In the genomic region with DNA sequence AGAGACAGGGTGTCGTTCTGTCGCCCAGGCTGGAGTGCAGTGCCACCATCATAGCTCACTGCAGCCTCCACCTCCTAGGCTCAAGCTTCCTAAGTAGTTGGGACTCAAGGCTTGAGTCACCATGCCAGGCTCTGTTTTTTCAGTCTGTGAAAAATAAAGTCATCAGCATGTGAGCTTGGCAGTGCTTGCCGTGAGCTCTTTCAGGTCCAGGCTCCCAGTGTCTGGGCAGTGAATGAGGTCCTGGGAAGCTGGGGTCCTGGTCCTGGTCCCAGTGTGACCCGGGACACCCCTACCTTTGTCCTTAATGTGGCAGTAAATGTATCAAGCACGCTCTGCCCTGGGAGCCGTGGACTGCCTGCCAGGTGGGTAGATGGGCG, we compare ENCODE assay signal across 24 cellular contexts. TPM values are rescaled to one million over a fixed set of nuclear protein-coding genes. Genes with fewer than 3 reads are reported as not detected.
A peak's percentile ranks its signal among the peaks of the same experiment; 100 is the strongest.
DNase-seq lines count a peak whose midpoint lies in the region; ATAC-seq, FAIRE-seq and TF ChIP-seq lines count a peak whose summit lies in the region.
"Had no signal": no experiment of that assay in that cellular context is flagged by ENCODE, and none has a peak within 500 bp of the region (broad histone marks: within the 10 kb centered on the region; RNA-seq: fewer than 3 reads in every experiment).

No MANE protein-coding gene starts in this region.

- H3K27ac ChIP-seq in CD8-positive, alpha-beta T cell (ENCODE audit: low read depth, low read length) = no peak overlapping the region
- peak overlapping the region; percentile 67 for H3K27ac ChIP-seq in caudate nucleus (ENCODE audit: low read depth, low read length)
- no peak overlapping the region for H3K27ac ChIP-seq in aorta (ENCODE audit: low read depth in 1 of 2, low read length in 2 of 2)
- H3K27ac ChIP-seq in pancreas = no peak overlapping the region
- H3K27ac ChIP-seq: HL-60 had no signal

- peaks cover 24% of the 10 kb centered on the region for H3K4me1 ChIP-seq in CD8-positive, alpha-beta T cell (ENCODE audit: insufficient read depth, low read length)
- H3K4me1 ChIP-seq in aorta (ENCODE audit: control insufficient read depth in 1 of 2, insufficient read depth in 2 of 2, low read length in 2 of 2) (no peaks in the 10 kb centered on the region), pancreas (no peaks in the 10 kb centered on the region)
- H3K4me1 ChIP-seq: HAP-1 had no signal

- H3K4me1 Mint-ChIP-seq in CD8-positive, alpha-beta T cell (ENCODE audit: low read depth) = peaks cover 25% of the 10 kb centered on the region
- peaks cover 7 to 26% (median 22%) of the 10 kb centered on the region in 4 donors for H3K4me1 Mint-ChIP-seq in naive thymus-derived CD8-positive, alpha-beta T cell
- H3K4me1 Mint-ChIP-seq: GM23338 had no signal

- FAIRE-seq in pancreas (lab: Jason Lieb, UNC) = no peak
- FAIRE-seq: GM12891 had no signal

- H3K4me3 ChIP-seq in CD8-positive, alpha-beta T cell (ENCODE audit: low read depth, low read length) = no peak overlapping the region
- H3K4me3 ChIP-seq in aorta (ENCODE audit: low read length in 2 of 2) = no peak overlapping the region
- H3K4me3 ChIP-seq in pancreas = no peak overlapping the region
- H3K4me3 ChIP-seq: GM23338, HAP-1 had no signal

- H3K4me3 Mint-ChIP-seq in CD8-positive, alpha-beta T cell = no peak overlapping the region
- no peak overlapping the region for H3K4me3 Mint-ChIP-seq in naive thymus-derived CD8-positive, alpha-beta T cell
- H3K4me3 Mint-ChIP-seq: CD8-positive, alpha-beta memory T cell; GM23338 had no signal

- H3K27ac Mint-ChIP-seq in CD8-positive, alpha-beta T cell = peak overlapping the region; percentile 45
- H3K27ac Mint-ChIP-seq in naive thymus-derived CD8-positive, alpha-beta T cell = peak overlapping the region in 7 of 10 donors; percentile 21 to 71 (median 35)
- H3K27ac Mint-ChIP-seq: GM23338 had no signal

- no peak for DNase-seq in CD8-positive, alpha-beta T cell
- DNase-seq in caudate nucleus (lab: John Stamatoyannopoulos, UW) = peak in 2 of 61 donors; percentile 9 to 16
- no peak for DNase-seq in naive thymus-derived CD8-positive, alpha-beta T cell
- no peak for DNase-seq in aorta
- DNase-seq in activated gamma-delta T cell treated with Interleukin-2 at 50 U/mL for 16 hours = no peak
- DNase-seq in pancreas = no peak
- DNase-seq in NCI-H446 treated with DMSO at 0.1 percent for 48 hours (lab: John Stamatoyannopoulos, UW) = no peak
- DNase-seq: Calu3; CD8-positive, alpha-beta memory T cell; DMS153; KG1; NCI-H1092; NCI-H1436; NCI-H187 treated with DMSO at 0.1 percent for 48 hours; NCI-H2107; NCI-H510A; NCI-H774; NK-92 treated with Interleukin-12 subunit alpha and Interleukin-12 subunit beta, amount 100 ng/mL, for 24 hours had no signal

- H3K36me3 Mint-ChIP-seq in CD8-positive, alpha-beta T cell = peaks cover 49% of the 10 kb centered on the region
- H3K36me3 Mint-ChIP-seq in naive thymus-derived CD8-positive, alpha-beta T cell = peaks cover 0 to 30% (median 0%) of the 10 kb centered on the region in 3 donors

- 78 to 86% methylated on average over 7 of the region's 7 CpGs for WGBS in aorta, 2 donors
- WGBS in pancreas, 2 donors = 91 to 95% methylated on average over 7 of the region's 7 CpGs

- POLR2A ChIA-PET in CD8-positive, alpha-beta T cell (lab: Charles Lee) = interaction anchor here (0.7 kb wide), 2 partner anchors 30 to 54 kb away, joined by 3 read pairs; a partner anchor contains a TSS
- POLR2A ChIA-PET in naive thymus-derived CD8-positive, alpha-beta T cell (lab: Charles Lee) = interaction anchor here (1.1 to 1.9 kb wide), 2 partner anchors 8 to 30 kb away, joined by 4 to 6 read pairs; a partner anchor contains a TSS

- H3K9me3 ChIP-seq in CD8-positive, alpha-beta T cell (ENCODE audit: low read length) = no peaks in the 10 kb centered on the region
- H3K9me3 ChIP-seq in aorta (ENCODE audit: control insufficient read depth, low read length) (no peaks in the 10 kb centered on the region), pancreas (no peaks in the 10 kb centered on the region)
- H3K9me3 ChIP-seq: HAP-1 had no signal

- no peak for TF ChIP-seq CTCF in CD8-positive, alpha-beta T cell (IDR thresholded peaks at IDR 0.05)
- TF ChIP-seq CTCF in pancreas (IDR thresholded peaks at IDR 0.05) = no peak

- CTCF ChIA-PET in CD8-positive, alpha-beta T cell (lab: Charles Lee) = interaction anchor here (1.7 to 1.9 kb wide), 2 partner anchors 8 to 19 kb away, joined by 3 to 7 read pairs; no protein-coding TSS in a partner anchor

- H3K27me3 Mint-ChIP-seq in CD8-positive, alpha-beta T cell (ENCODE audit: low read depth) = no peaks in the 10 kb centered on the region
- no peaks in the 10 kb centered on the region for H3K27me3 Mint-ChIP-seq in naive thymus-derived CD8-positive, alpha-beta T cell
- H3K27me3 Mint-ChIP-seq: CD8-positive, alpha-beta memory T cell had no signal

- intact Hi-C loops in CD8-positive, alpha-beta T cell (cut with DNase I, micrococcal nuclease) = no loop called here
- intact Hi-C loops in aorta (cut with DNase I) = no loop called here
- intact Hi-C loops in pancreas (cut with DNase I) = no loop called here

- no peak for ATAC-seq in CD8-positive, alpha-beta T cell
- no peak for ATAC-seq in naive thymus-derived CD8-positive, alpha-beta T cell
- ATAC-seq in aorta (ENCODE audit: low FRiP score) (peak; percentile 5), pancreas (no peak)
- ATAC-seq: GM23338, Panc1, SK-N-SH treated with all-trans-retinoic acid at 6 μM for 48 hours had no signal

- no peaks in the 10 kb centered on the region for H3K9me3 Mint-ChIP-seq in CD8-positive, alpha-beta T cell
- H3K9me3 Mint-ChIP-seq in naive thymus-derived CD8-positive, alpha-beta T cell = no peaks in the 10 kb centered on the region
- H3K9me3 Mint-ChIP-seq: CD8-positive, alpha-beta memory T cell; GM23338 had no signal

- H3K27me3 ChIP-seq in CD8-positive, alpha-beta T cell (ENCODE audit: insufficient read depth, low read length) = no peaks in the 10 kb centered on the region
- H3K27me3 ChIP-seq in aorta (ENCODE audit: control insufficient read depth in 1 of 2, insufficient read depth in 2 of 2, low read length in 1 of 2) (no peaks in the 10 kb centered on the region), pancreas (no peaks in the 10 kb centered on the region)

- peaks cover 27% of the 10 kb centered on the region for H3K36me3 ChIP-seq in CD8-positive, alpha-beta T cell (ENCODE audit: insufficient read depth, low read length)
- H3K36me3 ChIP-seq in aorta (ENCODE audit: control insufficient read depth in 1 of 2, insufficient read depth in 2 of 2, low read length in 1 of 2) = peaks cover 0 to 3% of the 10 kb centered on the region in 2 donors
- peaks cover 0 to 41% (median 10%) of the 10 kb centered on the region in 3 donors for H3K36me3 ChIP-seq in pancreas

RNA-seq across cellular contexts. Expression of a gene that starts 22.9 kb away (rescaled TPM):
- total RNA-seq in CD8-positive, alpha-beta T cell = 1,000 to 10,000 TPM; 4,632 to 4,668 TPM
- total RNA-seq in naive thymus-derived CD8-positive, alpha-beta T cell = 1,000 to 10,000 TPM; 5,034 to 5,103 TPM
- 1,000 to 10,000 TPM; 5,034 to 7,902 (median 7,525) TPM for polyA plus RNA-seq in naive thymus-derived CD8-positive, alpha-beta T cell
- total RNA-seq in aorta = 1,000 to 10,000 TPM; 1,505 to 1,678 TPM
- 1,000 to 10,000 TPM; 4,359 to 6,820 TPM for polyA plus RNA-seq in aorta
- 1,000 to 10,000 TPM; 1,297 to 2,529 (median 1,763) TPM for total RNA-seq in pancreas
- polyA plus RNA-seq in pancreas = 1,000 to 10,000 TPM; 3,226 to 6,500 TPM

RNA-seq across cellular contexts. Expression of a gene that starts 29.3 kb away (rescaled TPM):
- total RNA-seq in CD8-positive, alpha-beta T cell = 100 to 1,000 TPM; 159 to 180 TPM
- 100 to 1,000 TPM; 164 to 169 TPM for total RNA-seq in naive thymus-derived CD8-positive, alpha-beta T cell
- polyA plus RNA-seq in naive thymus-derived CD8-positive, alpha-beta T cell = 10 to 100 TPM; 44.8 to 58.2 (median 44.9) TPM
- total RNA-seq in aorta = 100 to 1,000 TPM in 1 of 2 donors, 10 to 100 TPM in 1; 90.6 to 110 TPM
- 100 to 1,000 TPM in 1 of 2 donors, 10 to 100 TPM in 1; 28.4 to 171 TPM for polyA plus RNA-seq in aorta
- 10 to 100 TPM; 25.7 to 56.2 (median 44.5) TPM for total RNA-seq in pancreas
- polyA plus RNA-seq in pancreas = 100 to 1,000 TPM; 164 to 212 TPM

RNA-seq across cellular contexts. Expression of a gene that starts 38.0 kb away (rescaled TPM):
- total RNA-seq in CD8-positive, alpha-beta T cell = 1 to 10 TPM in 1 of 2 experiments, under 1 TPM in 1; 0.72 to 1.8 TPM
- total RNA-seq in naive thymus-derived CD8-positive, alpha-beta T cell = under 1 TPM in 1 of 2 experiments, not detected in 1; 0.23 TPM
- under 1 TPM in 1 of 3 donors, not detected in 2; 0.53 TPM for polyA plus RNA-seq in naive thymus-derived CD8-positive, alpha-beta T cell
- total RNA-seq in aorta (under 1 TPM; 0.13 to 0.66 TPM), pancreas (1 to 10 TPM in 2 of 6 donors, under 1 TPM in 4; 0.12 to 1.6 (median 0.70) TPM)
- polyA plus RNA-seq in aorta (under 1 TPM; 0.13 to 0.69 TPM), pancreas (1 to 10 TPM; 3.8 to 4.5 TPM)

RNA-seq across cellular contexts. Expression of a gene that starts 47.2 kb away (rescaled TPM):
- 100 to 1,000 TPM; 257 to 260 TPM for total RNA-seq in CD8-positive, alpha-beta T cell
- total RNA-seq in naive thymus-derived CD8-positive, alpha-beta T cell = 100 to 1,000 TPM; 326 to 328 TPM
- polyA plus RNA-seq in naive thymus-derived CD8-positive, alpha-beta T cell = 10 to 100 TPM in 2 of 3 donors, 1 to 10 TPM in 1; 8.9 to 61.1 (median 13.9) TPM
- total RNA-seq in aorta (100 to 1,000 TPM; 124 to 139 TPM), pancreas (10 to 100 TPM; 43.9 to 74.0 (median 44.9) TPM)
- polyA plus RNA-seq in aorta (10 to 100 TPM; 34.6 to 56.0 TPM), pancreas (10 to 100 TPM; 47.0 to 74.0 TPM)
